9 cellular contexts compared by ENCODE assay signal in the genomic region with DNA sequence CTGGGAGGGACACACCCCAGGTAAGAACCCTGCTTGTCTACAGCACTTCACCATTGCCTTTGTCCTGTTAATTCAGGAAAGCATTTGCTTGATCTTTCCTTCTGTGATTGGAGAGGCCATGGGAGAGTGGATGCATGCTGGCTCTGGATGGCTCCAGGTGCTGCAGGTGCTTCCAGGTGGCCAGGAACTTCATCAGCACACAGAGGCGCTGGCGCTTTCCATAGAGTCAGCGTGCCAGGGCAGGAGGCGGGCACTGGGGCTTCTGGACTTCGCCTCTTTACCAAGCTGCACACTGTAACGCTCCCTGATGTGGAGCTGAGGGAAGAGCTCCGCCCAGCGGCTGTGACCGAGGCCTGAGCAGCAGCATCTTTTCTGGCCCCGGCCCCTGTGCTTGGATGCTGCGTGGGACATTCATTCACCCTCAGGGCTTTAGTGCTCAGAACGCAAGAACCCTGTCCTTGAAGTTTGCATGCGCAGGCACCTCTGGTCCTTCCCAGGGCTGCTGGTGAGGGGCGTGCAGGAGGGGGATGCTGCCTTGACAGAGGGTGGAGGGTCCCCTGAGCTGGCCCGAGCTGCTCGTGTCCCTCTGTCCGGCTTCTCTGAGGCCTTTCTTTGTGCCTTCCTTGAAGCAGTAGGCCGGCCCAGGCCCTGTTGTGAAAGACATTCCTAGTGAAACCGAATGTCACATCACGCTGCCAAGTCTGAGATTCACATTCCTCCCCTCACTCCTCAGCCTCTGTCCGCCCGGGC. TPM values are rescaled to one million over a fixed set of nuclear protein-coding genes. Genes with fewer than 3 reads are reported as not detected.
A peak's percentile ranks its signal among the peaks of the same experiment; 100 is the strongest.
DNase-seq lines count a peak whose midpoint lies in the region; ATAC-seq and TF ChIP-seq lines count a peak whose summit lies in the region.
"Had no signal": no experiment of that assay in that cellular context is flagged by ENCODE, and none has a peak within 500 bp of the region (broad histone marks: within the 10 kb centered on the region; RNA-seq: fewer than 3 reads in every experiment).

No MANE protein-coding gene starts in this region.

- ATAC-seq in HCT116 (peak; percentile 84), PC-3 (peak; percentile 85), GM21717 (IDR thresholded peaks at IDR 0.05; ENCODE audit: unreplicated experiment) (no peak)

- H3K4me3 ChIP-seq in HCT116 (replicated peaks in 1 of 2; ENCODE audit: low read depth in 1 of 2, low read length in 2 of 2) (no peak overlapping the region), PC-3 (ENCODE audit: low read length) (no peak overlapping the region), cardiac muscle cell (no peak overlapping the region), skin epidermis (no peak overlapping the region)

- H3F3A ChIP-seq in PC-3 (ENCODE audit: low read length, unreplicated experiment): no peaks in the 10 kb centered on the region

- H3K79me2 ChIP-seq in HCT116 (ENCODE audit: insufficient read depth, low read length) (no peaks in the 10 kb centered on the region), PC-3 (ENCODE audit: low read length) (no peaks in the 10 kb centered on the region)

- H3K4me1 ChIP-seq in HCT116 (ENCODE audit: control insufficient read depth in 1 of 2, insufficient read depth in 2 of 2, low read length in 2 of 2): no peaks in the 10 kb centered on the region
- no peaks in the 10 kb centered on the region; the same call in 1 of the 2 replicates for H3K4me1 ChIP-seq in PC-3 (ENCODE audit: insufficient read depth, low read length)
- H3K4me1 ChIP-seq in cardiac muscle cell (ENCODE audit: low read depth): no peaks in the 10 kb centered on the region

- CTCF ChIA-PET in HCT116 (lab: Charles Lee): interaction anchor here (2.6 kb wide), 1 partner anchor 77 kb away, joined by 23 read pairs; no protein-coding TSS in a partner anchor
- CTCF ChIA-PET in PC-3 (lab: Charles Lee): interaction anchor here (2.1 kb wide), 1 partner anchor 77 kb away, joined by 31 read pairs; no protein-coding TSS in a partner anchor

- RAD21 ChIA-PET in HCT116 (lab: Charles Lee; ENCODE audit: low non-redundant PET in 1 of 2, low total read pairs in 2 of 2, uncharacterized antibody in 2 of 2, unreplicated experiment in 2 of 2): interaction anchor here (1.0 to 1.3 kb wide), 2 partner anchors 77 kb away, joined by 4 to 8 read pairs; no protein-coding TSS in a partner anchor

- no peaks in the 10 kb centered on the region for H3K9me3 ChIP-seq in HCT116 (ENCODE audit: control insufficient read depth in 1 of 2, insufficient read depth in 1 of 2, low read depth in 1 of 2, low read length in 2 of 2)
- no peaks in the 10 kb centered on the region for H3K9me3 ChIP-seq in PC-3 (ENCODE audit: low read length)
- H3K9me3 ChIP-seq in cardiac muscle cell (ENCODE audit: low read depth): no peaks in the 10 kb centered on the region

- no peaks in the 10 kb centered on the region for H4K20me1 ChIP-seq in HCT116 (ENCODE audit: insufficient read depth)
- H4K20me1 ChIP-seq in PC-3 (ENCODE audit: low read length): no peaks in the 10 kb centered on the region

- POLR2A ChIA-PET in HCT116 (lab: Charles Lee): no interaction called here
- POLR2A ChIA-PET in PC-3 (lab: Charles Lee; ENCODE audit: unreplicated experiment): no interaction called here

- TF ChIP-seq CTCF in HCT116 (IDR thresholded peaks at IDR 0.05 in 2 of 3, conservative IDR thresholded peaks at IDR 0.05 in 1 of 3; ENCODE audit: borderline replicate concordance in 1 of 3, insufficient read depth in 1 of 3, low read depth in 2 of 3, low read length in 2 of 3) (peak; percentile 20 to 50 (median 30); a peak in 4 of 6 replicates), PC-3 (conservative IDR thresholded peaks at IDR 0.05; ENCODE audit: low read depth, low read length) (peak; percentile 69), cardiac muscle cell (IDR thresholded peaks at IDR 0.05; ENCODE audit: low read depth, low read length) (peak; percentile 6)

- H3K9me2 ChIP-seq in HCT116 (ENCODE audit: insufficient read depth) (no peaks in the 10 kb centered on the region), PC-3 (replicated peaks; ENCODE audit: low read length) (no peaks in the 10 kb centered on the region)

- H3K27ac ChIP-seq in HCT116 (ENCODE audit: low read depth, low read length): no peak overlapping the region
- H3K27ac ChIP-seq in PC-3 (ENCODE audit: low read length): no peak overlapping the region
- no peak overlapping the region for H3K27ac ChIP-seq in cardiac muscle cell
- H3K27ac ChIP-seq in skin epidermis: peak overlapping the region in 13 of 21 experiments; percentile 48 to 100 (median 89)

- H3K9ac ChIP-seq in HCT116 (ENCODE audit: low read length): no peak overlapping the region
- H3K9ac ChIP-seq in PC-3 (ENCODE audit: low read length): no peak overlapping the region

- intact Hi-C loops in HCT116 (cut with micrococcal nuclease) (loop anchor here (2.0 kb wide), 1 partner anchor 77 kb away; no protein-coding TSS in a partner anchor), PC-3 (cut with micrococcal nuclease) (loop anchor here (1.0 to 10.0 kb wide), 3 partner anchors 77 to 188 kb away; no protein-coding TSS in a partner anchor)

- peak; percentile 44 for TF ChIP-seq RAD21 in HCT116 (IDR thresholded peaks at IDR 0.05; ENCODE audit: low read depth)

- H2AFZ ChIP-seq in HCT116 (ENCODE audit: low read depth, low read length, poor library complexity, severe bottlenecking): no peak overlapping the region
- H2AFZ ChIP-seq in PC-3 (ENCODE audit: low read length): no peak overlapping the region

- peaks cover 3% of the 10 kb centered on the region for H3K27me3 ChIP-seq in HCT116 (ENCODE audit: insufficient read depth, low read length)
- H3K27me3 ChIP-seq in PC-3 (ENCODE audit: low read length): peaks cover 17% of the 10 kb centered on the region
- no peaks in the 10 kb centered on the region for H3K27me3 ChIP-seq in cardiac muscle cell

- no peak for TF ChIP-seq POLR2A in HCT116 (IDR thresholded peaks at IDR 0.05; ENCODE audit: borderline replicate concordance, extremely low read depth, insufficient read depth, insufficient read length)

- no TSS peak for BruUV-seq in HCT116 (replicated peaks; lab: Mats Ljungman, UMichigan)
- no TSS peak for BruUV-seq in PC-3 (replicated peaks; lab: Mats Ljungman, UMichigan)

- H3K36me3 ChIP-seq in HCT116 (ENCODE audit: control insufficient read depth in 1 of 2, insufficient read depth in 2 of 2, low read length in 2 of 2) (no peaks in the 10 kb centered on the region), PC-3 (ENCODE audit: low read depth, low read length) (no peaks in the 10 kb centered on the region), cardiac muscle cell (no peaks in the 10 kb centered on the region)

- no peak overlapping the region for H3K4me2 ChIP-seq in HCT116 (ENCODE audit: low read length)
- no peak overlapping the region for H3K4me2 ChIP-seq in PC-3 (ENCODE audit: low read length)

- no peak for DNase-seq in HCT116 (ENCODE audit: low read depth, low spot score)
- DNase-seq in PC-3: peak; percentile 66
- peak; percentile 24 to 83 for DNase-seq in cardiac muscle cell (ENCODE audit: low read depth in 1 of 2, low spot score in 1 of 2)
- no peak for DNase-seq in activated T-cell treated with anti-CD3 and anti-CD28 coated beads, Interleukin-2, amount 50 U/mL, for 48 hours
- no peak for DNase-seq in stimulated activated CD4-positive, alpha-beta T cell treated with anti-CD3 and anti-CD28 coated beads, Interleukin-4, amount 100 ng/mL, for 24 hours

TF ChIP-seq in HCT116, 20 proteins besides CTCF, POLR2A, EP300 and RAD21 (continues in another document):
- no peak for TF ChIP-seq YY1 (IDR thresholded peaks at IDR 0.05; ENCODE audit: extremely low read depth, insufficient replicate concordance, low read depth, low read length)
- TF ChIP-seq CBX3 (IDR thresholded peaks at IDR 0.05; ENCODE audit: low read depth): no peak
- TF ChIP-seq CEBPB (IDR thresholded peaks at IDR 0.05; ENCODE audit: low read depth): no peak
- no peak for TF ChIP-seq SRF (IDR thresholded peaks at IDR 0.05; ENCODE audit: low read depth)
- TF ChIP-seq TCF7L2 (IDR thresholded peaks at IDR 0.05; ENCODE audit: borderline replicate concordance, extremely low read depth, insufficient read depth, insufficient read length): no peak
- no peak for TF ChIP-seq ELF1 (IDR thresholded peaks at IDR 0.05; ENCODE audit: borderline replicate concordance, low read depth)
- TF ChIP-seq ZNF274 (IDR thresholded peaks at IDR 0.05; ENCODE audit: low read depth, low read length): no peak
- TF ChIP-seq FOSL1 (IDR thresholded peaks at IDR 0.05; ENCODE audit: low read depth): no peak
- no peak for TF ChIP-seq EZH2 (IDR thresholded peaks at IDR 0.05)
- TF ChIP-seq EZH2phosphoT487 (IDR thresholded peaks at IDR 0.05; ENCODE audit: borderline replicate concordance): no peak
- TF ChIP-seq ZFX (IDR thresholded peaks at IDR 0.05): no peak
- TF ChIP-seq SP1 (IDR thresholded peaks at IDR 0.05; ENCODE audit: low read depth): no peak
- TF ChIP-seq, protein P1, sequence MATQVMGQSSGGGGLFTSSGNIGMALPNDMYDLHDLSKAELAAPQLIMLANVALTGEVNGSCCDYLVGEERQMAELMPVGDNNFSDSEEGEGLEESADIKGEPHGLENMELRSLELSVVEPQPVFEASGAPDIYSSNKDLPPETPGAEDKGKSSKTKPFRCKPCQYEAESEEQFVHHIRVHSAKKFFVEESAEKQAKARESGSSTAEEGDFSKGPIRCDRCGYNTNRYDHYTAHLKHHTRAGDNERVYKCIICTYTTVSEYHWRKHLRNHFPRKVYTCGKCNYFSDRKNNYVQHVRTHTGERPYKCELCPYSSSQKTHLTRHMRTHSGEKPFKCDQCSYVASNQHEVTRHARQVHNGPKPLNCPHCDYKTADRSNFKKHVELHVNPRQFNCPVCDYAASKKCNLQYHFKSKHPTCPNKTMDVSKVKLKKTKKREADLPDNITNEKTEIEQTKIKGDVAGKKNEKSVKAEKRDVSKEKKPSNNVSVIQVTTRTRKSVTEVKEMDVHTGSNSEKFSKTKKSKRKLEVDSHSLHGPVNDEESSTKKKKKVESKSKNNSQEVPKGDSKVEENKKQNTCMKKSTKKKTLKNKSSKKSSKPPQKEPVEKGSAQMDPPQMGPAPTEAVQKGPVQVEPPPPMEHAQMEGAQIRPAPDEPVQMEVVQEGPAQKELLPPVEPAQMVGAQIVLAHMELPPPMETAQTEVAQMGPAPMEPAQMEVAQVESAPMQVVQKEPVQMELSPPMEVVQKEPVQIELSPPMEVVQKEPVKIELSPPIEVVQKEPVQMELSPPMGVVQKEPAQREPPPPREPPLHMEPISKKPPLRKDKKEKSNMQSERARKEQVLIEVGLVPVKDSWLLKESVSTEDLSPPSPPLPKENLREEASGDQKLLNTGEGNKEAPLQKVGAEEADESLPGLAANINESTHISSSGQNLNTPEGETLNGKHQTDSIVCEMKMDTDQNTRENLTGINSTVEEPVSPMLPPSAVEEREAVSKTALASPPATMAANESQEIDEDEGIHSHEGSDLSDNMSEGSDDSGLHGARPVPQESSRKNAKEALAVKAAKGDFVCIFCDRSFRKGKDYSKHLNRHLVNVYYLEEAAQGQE (IDR thresholded peaks at IDR 0.05; ENCODE audit: low read depth): no peak

RNA-seq across cellular contexts. Expression of a gene that starts 1.6 kb away (rescaled TPM):
- total RNA-seq in HCT116 (2021; ENCODE audit: unreplicated experiment) (0.22 TPM), PC-3 (2014; rRNA removed) (0.15 and 0.46 TPM in 2 replicates), cardiac muscle cell (2.3 TPM in 1 of 2 replicates, not detected in the other)
- polyA plus RNA-seq in HCT116 (2012): 0.12 TPM in 2 replicates
- polyA plus RNA-seq in cardiac muscle cell: 0.28 and 0.46 TPM in 2 replicates

RNA-seq across cellular contexts. Expression of a gene that starts 43.6 kb away (rescaled TPM):
- total RNA-seq in HCT116 (2021; ENCODE audit: unreplicated experiment): not detected
- polyA plus RNA-seq in HCT116 (2012): 0.16 TPM in 1 of 2 replicates, not detected in the other
- not detected in 2 replicates for total RNA-seq in PC-3 (2014; rRNA removed)
- total RNA-seq in cardiac muscle cell: not detected in 2 replicates
- polyA plus RNA-seq in cardiac muscle cell: not detected in 2 replicates
- total RNA-seq: glomerular endothelial cell; T-helper 1 cell treated with Interleukin-12 subunit alpha and Interleukin-12 subunit beta and Interleukin-4 antibody, amounts not matched to agents 30 ng/mL and 1 ng/mL, for 36 hours had no signal

Comparison
In these comparisons a context has a peak if more than half of its experiments do, and no peak if none do; other contexts are left out.
1. DNase-seq: peak in PC-3 (single experiment) and cardiac muscle cell (2 of 2); none in HCT116 (single experiment), activated T-cell treated with anti-CD3 and anti-CD28 coated beads, Interleukin-2, amount 50 U/mL, for 48 hours (0 of 2) and stimulated activated CD4-positive, alpha-beta T cell treated with anti-CD3 and anti-CD28 coated beads, Interleukin-4, amount 100 ng/mL, for 24 hours (single experiment).
2. H3K27ac ChIP-seq: peak in skin epidermis (13 of 21); none in HCT116 (single experiment), PC-3 (single experiment) and cardiac muscle cell (single experiment).
3. CTCF ChIP-seq: peak in every context shown above with its lines; median percentile 69 in PC-3; 30 in HCT116; 6 in cardiac muscle cell.